In genomic region chr19:38373907-38374331, GRCh38 we compare ENCODE assay signal across 7 cellular contexts. TPM values are rescaled to one million over a fixed set of nuclear protein-coding genes. Genes with fewer than 3 reads are reported as not detected.
DNase-seq lines count a peak whose midpoint lies in the region; ATAC-seq and TF ChIP-seq lines count a peak whose summit lies in the region.

No MANE protein-coding gene starts in this region.

- no peak for TF ChIP-seq CTCF in HFFc6 (IDR thresholded peaks at IDR 0.05)

- H3K4me1 Mint-ChIP-seq in HFFc6 (ENCODE audit: low read depth): peaks cover 20% of the 10 kb centered on the region
- peaks cover 25% of the 10 kb centered on the region for H3K4me1 Mint-ChIP-seq in stimulated activated naive CD8-positive, alpha-beta T cell treated with anti-CD3 and anti-CD28 coated beads, Interleukin-15, amount 100 ng/mL, for 72 hours

- H3K9me3 Mint-ChIP-seq in HFFc6: no peaks in the 10 kb centered on the region
- H3K9me3 Mint-ChIP-seq in activated naive CD4-positive, alpha-beta T cell treated with anti-CD3 and anti-CD28 coated beads, Interleukin-2, amount 50 U/mL, for 72 hours: no peaks in the 10 kb centered on the region
- H3K9me3 Mint-ChIP-seq in stimulated activated naive CD8-positive, alpha-beta T cell treated with anti-CD3 and anti-CD28 coated beads, Interleukin-15, amount 100 ng/mL, for 72 hours: no peaks in the 10 kb centered on the region

- peak overlapping the region; percentile 97 for H3K27ac Mint-ChIP-seq in HFFc6
- H3K27ac Mint-ChIP-seq in activated naive CD4-positive, alpha-beta T cell treated with anti-CD3 and anti-CD28 coated beads, Interleukin-2, amount 50 U/mL, for 72 hours: peak overlapping the region; percentile 90 to 99
- peak overlapping the region; percentile 78 to 100 for H3K27ac Mint-ChIP-seq in stimulated activated naive CD8-positive, alpha-beta T cell treated with anti-CD3 and anti-CD28 coated beads, Interleukin-15, amount 100 ng/mL, for 72 hours

- peaks cover 10% of the 10 kb centered on the region; the same call in 1 of the 2 replicates for H3K27me3 ChIP-seq in iPS-20b (ENCODE audit: insufficient read depth, low read length)

- ATAC-seq in activated naive CD4-positive, alpha-beta T cell treated with anti-CD3 and anti-CD28 coated beads, Interleukin-2, amount 50 U/mL, for 72 hours: no peak
- ATAC-seq in stimulated activated naive CD8-positive, alpha-beta T cell treated with anti-CD3 and anti-CD28 coated beads, Interleukin-15, amount 100 ng/mL, for 72 hours: no peak
- ATAC-seq in HG02840 (IDR thresholded peaks at IDR 0.05; ENCODE audit: low FRiP score, unreplicated experiment): no peak

- H3K4me3 Mint-ChIP-seq in HFFc6: peak overlapping the region; percentile 95
- peak overlapping the region; percentile 92 to 99 for H3K4me3 Mint-ChIP-seq in stimulated activated naive CD8-positive, alpha-beta T cell treated with anti-CD3 and anti-CD28 coated beads, Interleukin-15, amount 100 ng/mL, for 72 hours

- no peaks in the 10 kb centered on the region for H3K4me1 ChIP-seq in iPS-20b (ENCODE audit: insufficient read depth, low read length)

- H3K27me3 Mint-ChIP-seq in HFFc6 (ENCODE audit: insufficient read depth): peaks cover 16% of the 10 kb centered on the region
- H3K27me3 Mint-ChIP-seq in stimulated activated naive CD8-positive, alpha-beta T cell treated with anti-CD3 and anti-CD28 coated beads, Interleukin-15, amount 100 ng/mL, for 72 hours: no peaks in the 10 kb centered on the region

- H3K27ac ChIP-seq in iPS-20b (ENCODE audit: low read length): no peak overlapping the region

- no peak for DNase-seq in HFFc6
- DNase-seq in activated naive CD4-positive, alpha-beta T cell treated with anti-CD3 and anti-CD28 coated beads, Interleukin-2, amount 50 U/mL, for 72 hours (ENCODE audit: low spot score in 2 of 2): no peak
- no peak for DNase-seq in stimulated activated naive CD8-positive, alpha-beta T cell treated with anti-CD3 and anti-CD28 coated beads, Interleukin-15, amount 100 ng/mL, for 72 hours
- DNase-seq in NCI-H2107 (lab: John Stamatoyannopoulos, UW): no peak
- no peak for DNase-seq in DMS114 treated with DMSO at 0.1 percent for 48 hours (lab: John Stamatoyannopoulos, UW; ENCODE audit: unreplicated experiment)

- peak overlapping the region; percentile 47; the same call in 1 of the 2 replicates for H3K9ac ChIP-seq in iPS-20b (ENCODE audit: low read depth, low read length)

- peaks cover 15% of the 10 kb centered on the region; the same call in 1 of the 2 replicates for H3K36me3 ChIP-seq in iPS-20b (ENCODE audit: insufficient read depth, low read depth, low read length)

- H3K9me3 ChIP-seq in iPS-20b (ENCODE audit: insufficient read depth, low read depth, low read length): no peaks in the 10 kb centered on the region

- peaks cover 12% of the 10 kb centered on the region for H3K36me3 Mint-ChIP-seq in HFFc6 (ENCODE audit: low read depth)
- peaks cover 24 to 25% of the 10 kb centered on the region in 2 donors for H3K36me3 Mint-ChIP-seq in activated naive CD4-positive, alpha-beta T cell treated with anti-CD3 and anti-CD28 coated beads, Interleukin-2, amount 50 U/mL, for 72 hours

- peak overlapping the region; percentile 52 for H3K4me3 ChIP-seq in iPS-20b (ENCODE audit: low read length)

RNA-seq across cellular contexts. Expression of gene PSMD8, which starts 0.5 kb away (rescaled TPM):
- 100 to 1,000 TPM; 229 to 298 (median 259) TPM for total RNA-seq in HFFc6 (2021; fragmentation: NEBNext Ultra II Directional; extraction: Animal tissue kit (Norgen Biotek cat#: 25700))
- total RNA-seq in activated naive CD4-positive, alpha-beta T cell treated with anti-CD3 and anti-CD28 coated beads, Interleukin-2, amount 50 U/mL, for 72 hours: 100 to 1,000 TPM; 189 to 203 TPM

RNA-seq across cellular contexts. Expression of gene GGN, which starts 13.9 kb away (rescaled TPM):
- total RNA-seq in HFFc6 (2021; fragmentation: NEBNext Ultra II Directional; extraction: Animal tissue kit (Norgen Biotek cat#: 25700)): 1 to 10 TPM; 1.7 to 3.2 (median 2.2) TPM
- total RNA-seq in activated naive CD4-positive, alpha-beta T cell treated with anti-CD3 and anti-CD28 coated beads, Interleukin-2, amount 50 U/mL, for 72 hours: 1 to 10 TPM in 1 of 2 donors, not detected in 1; 1.2 TPM

RNA-seq across cellular contexts. Expression of gene SPRED3, which starts 14.6 kb away (rescaled TPM):
- total RNA-seq in HFFc6 (2021; fragmentation: NEBNext Ultra II Directional; extraction: Animal tissue kit (Norgen Biotek cat#: 25700)): 10 to 100 TPM; 11.7 to 15.3 (median 13.1) TPM
- 1 to 10 TPM; 3.5 to 6.7 TPM for total RNA-seq in activated naive CD4-positive, alpha-beta T cell treated with anti-CD3 and anti-CD28 coated beads, Interleukin-2, amount 50 U/mL, for 72 hours

RNA-seq across cellular contexts. Expression of gene FAM98C, which starts 29.0 kb away (rescaled TPM):
- total RNA-seq in HFFc6 (2021; fragmentation: NEBNext Ultra II Directional; extraction: Animal tissue kit (Norgen Biotek cat#: 25700)): 10 to 100 TPM; 12.5 to 16.9 (median 15.6) TPM
- 10 to 100 TPM; 28.4 to 33.1 TPM for total RNA-seq in activated naive CD4-positive, alpha-beta T cell treated with anti-CD3 and anti-CD28 coated beads, Interleukin-2, amount 50 U/mL, for 72 hours

RNA-seq across cellular contexts. Expression of gene CATSPERG, which starts 38.3 kb away (rescaled TPM):
- under 1 TPM in 5 of 6 experiments, not detected in 1; 0.14 to 0.66 (median 0.25) TPM for total RNA-seq in HFFc6 (2021; fragmentation: NEBNext Ultra II Directional; extraction: Animal tissue kit (Norgen Biotek cat#: 25700))
- total RNA-seq in activated naive CD4-positive, alpha-beta T cell treated with anti-CD3 and anti-CD28 coated beads, Interleukin-2, amount 50 U/mL, for 72 hours: 10 to 100 TPM in 1 of 2 donors, 1 to 10 TPM in 1; 4.1 to 22.8 TPM
